In the genomic region with DNA sequence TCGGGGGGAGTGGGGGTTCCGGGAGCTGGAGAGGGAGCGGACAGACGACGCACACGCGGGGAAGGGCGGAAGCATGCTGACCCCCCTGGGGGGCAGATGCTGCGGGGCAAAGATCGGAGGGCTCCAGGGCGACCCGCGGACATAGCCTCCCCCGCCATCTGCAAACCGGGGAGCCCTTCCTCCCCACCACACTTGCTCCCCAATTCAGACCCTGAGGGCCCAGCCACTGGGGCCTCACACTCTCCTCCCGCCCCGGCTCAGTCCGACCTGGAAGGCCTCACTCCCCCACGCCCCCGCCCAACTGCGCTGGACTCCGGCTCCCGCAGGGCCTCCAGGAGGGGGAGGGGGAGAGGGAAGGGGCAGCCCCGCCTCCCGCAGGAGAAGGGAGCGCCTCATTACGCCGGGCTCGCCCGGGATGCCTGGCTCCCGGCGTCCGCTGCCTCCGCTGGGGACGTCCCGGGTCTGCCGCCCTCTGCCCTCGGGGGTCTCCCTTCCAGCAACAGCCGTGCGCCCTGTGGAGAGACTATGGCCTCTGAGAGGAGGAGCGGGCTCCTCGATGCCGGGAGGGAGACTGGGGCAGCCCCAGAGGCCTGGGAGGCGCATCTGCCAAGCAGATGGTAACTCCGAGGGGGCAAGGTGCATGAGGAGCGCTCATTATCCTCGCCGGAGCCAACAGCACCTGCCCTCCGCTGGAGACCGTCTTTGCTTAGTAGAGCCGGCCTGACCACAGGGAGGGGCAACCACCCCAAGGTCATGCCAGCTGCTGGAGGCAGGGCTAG, we compare ENCODE assay signal across 8 cellular contexts. TPM values are rescaled to one million over a fixed set of nuclear protein-coding genes. Genes with fewer than 3 reads are reported as not detected.
A peak's percentile ranks its signal among the peaks of the same experiment; 100 is the strongest.
DNase-seq lines count a peak whose midpoint lies in the region; ATAC-seq, FAIRE-seq and TF ChIP-seq lines count a peak whose summit lies in the region.

No MANE protein-coding gene starts in this region.

- H3K27ac ChIP-seq in HUES48 (ENCODE audit: low read depth, low read length) = peak overlapping the region; percentile 70
- H3K27ac ChIP-seq in esophagus (ENCODE audit: low read depth in 2 of 2, low read length in 1 of 2) = peak overlapping the region; percentile 57 to 80
- peak overlapping the region; percentile 96 to 100 for H3K27ac ChIP-seq in mucosa of rectum (ENCODE audit: low read depth in 2 of 2, low read length in 2 of 2)
- no peak overlapping the region for H3K27ac ChIP-seq in urinary bladder (ENCODE audit: low read depth)

- CTCF ChIA-PET in T-cell (lab: Charles Lee) = interaction anchor here in 1 of 2 donors (0.6 kb wide), 1 partner anchor 408 kb away, joined by 7 read pairs; no protein-coding TSS in a partner anchor

- peak overlapping the region; percentile 67 to 92 (median 79) for H3K4me3 Mint-ChIP-seq in T-cell

- 2% methylated on average over 30 to 51 of the region's 51 CpGs for WGBS in esophagus, 2 donors
- 2% methylated on average over 51 of the region's 51 CpGs for WGBS in urinary bladder

- no peak overlapping the region for H3K9ac ChIP-seq in HUES48 (ENCODE audit: low read depth, low read length)
- H3K9ac ChIP-seq in mucosa of rectum (ENCODE audit: low read depth in 1 of 2, low read length in 2 of 2) = peak overlapping the region; percentile 85 to 98

- in situ Hi-C loops in GM13977 (cut with MboI; ENCODE audit: low pct_unique_long_range_greater_than_20kb, low sequenced_read_pairs, unreplicated experiment) = no loop called here

- peak; percentile 87 for DNase-seq in Ammon's horn (ENCODE audit: low spot score)
- peak in 2 of 34 experiments; percentile 17 to 19 for DNase-seq in T-cell
- no peak for DNase-seq in GM13977 (ENCODE audit: low spot score)
- no peak for DNase-seq in GM19239 (ENCODE audit: insufficient read length, low spot score)

- FAIRE-seq in GM19239 (lab: Jason Lieb, UNC) = no peak

- peaks cover 34 to 42% of the 10 kb centered on the region in 2 donors for H3K27me3 Mint-ChIP-seq in T-cell

- H3K9me3 ChIP-seq in HUES48 (ENCODE audit: control insufficient read depth, insufficient read depth, low read length) = no peaks in the 10 kb centered on the region
- H3K9me3 ChIP-seq in esophagus (ENCODE audit: control insufficient read depth in 2 of 2, insufficient read depth in 1 of 2, low read depth in 1 of 2, low read length in 1 of 2) = no peaks in the 10 kb centered on the region
- no peaks in the 10 kb centered on the region for H3K9me3 ChIP-seq in mucosa of rectum (ENCODE audit: control insufficient read depth in 2 of 2, low read length in 2 of 2)

- H3K27ac Mint-ChIP-seq in T-cell = peak overlapping the region; percentile 55 to 66

- H3K36me3 Mint-ChIP-seq in T-cell = no peaks in the 10 kb centered on the region

- H3K4me3 ChIP-seq in HUES48 (ENCODE audit: low read depth, low read length) (peak overlapping the region; percentile 77), esophagus (ENCODE audit: low read depth in 1 of 2, low read length in 2 of 2) (peak overlapping the region; percentile 60 to 63), mucosa of rectum (ENCODE audit: low read length in 2 of 2) (peak overlapping the region; percentile 79 to 88), urinary bladder (ENCODE audit: low read depth, low read length) (peak overlapping the region; percentile 73)

- H3K36me3 ChIP-seq in HUES48 (ENCODE audit: control insufficient read depth, insufficient read depth, low read length) (no peaks in the 10 kb centered on the region), esophagus (ENCODE audit: control insufficient read depth in 2 of 2, insufficient read depth in 2 of 2, low read length in 1 of 2) (no peaks in the 10 kb centered on the region), mucosa of rectum (ENCODE audit: control insufficient read depth in 2 of 2, insufficient read depth in 2 of 2, low read length in 2 of 2) (no peaks in the 10 kb centered on the region), urinary bladder (ENCODE audit: insufficient read depth) (no peaks in the 10 kb centered on the region)

- H3K27me3 ChIP-seq in HUES48 (ENCODE audit: control insufficient read depth, insufficient read depth, low read length) (peaks cover 75% of the 10 kb centered on the region), esophagus (ENCODE audit: control insufficient read depth in 1 of 2, insufficient read depth in 2 of 2, low read length in 2 of 2) (peaks cover 0 to 13% of the 10 kb centered on the region in 2 donors), mucosa of rectum (ENCODE audit: control insufficient read depth in 2 of 2, insufficient read depth in 2 of 2, low read length in 2 of 2) (no peaks in the 10 kb centered on the region)

- POLR2A ChIA-PET in T-cell (lab: Charles Lee) = interaction anchor here in 1 of 2 donors (0.7 kb wide), 1 partner anchor 21 kb away, joined by 3 read pairs; no protein-coding TSS in a partner anchor

- H3K4me1 Mint-ChIP-seq in T-cell = peaks cover 15 to 22% (median 17%) of the 10 kb centered on the region in 3 donors

- H3K9me3 Mint-ChIP-seq in T-cell = no peaks in the 10 kb centered on the region

- H3K4me1 ChIP-seq in HUES48 (ENCODE audit: control insufficient read depth, insufficient read depth, low read length) = peaks cover 23% of the 10 kb centered on the region
- H3K4me1 ChIP-seq in esophagus (ENCODE audit: control insufficient read depth in 2 of 2, insufficient read depth in 2 of 2, low read length in 1 of 2) = peaks cover 4 to 15% of the 10 kb centered on the region in 2 donors
- H3K4me1 ChIP-seq in mucosa of rectum (ENCODE audit: control insufficient read depth in 2 of 2, insufficient read depth in 2 of 2, low read length in 2 of 2) = peaks cover 29 to 38% of the 10 kb centered on the region in 2 donors
- peaks cover 2% of the 10 kb centered on the region for H3K4me1 ChIP-seq in urinary bladder (ENCODE audit: insufficient read depth)

- ATAC-seq in T-cell (replicated peaks in 1 of 4) = peak; percentile 10 to 25 (median 16)

- no peak for TF ChIP-seq CTCF in GM13977 (IDR thresholded peaks at IDR 0.05; ENCODE audit: extremely low read depth, insufficient read depth, missing control alignments)

RNA-seq across cellular contexts. Expression of gene CAMK2N1, which starts 0.6 kb away (rescaled TPM):
- total RNA-seq in T-cell = 1 to 10 TPM; 2.5 to 7.9 (median 7.1) TPM
- 10 to 100 TPM; 11.2 to 44.7 TPM for polyA plus RNA-seq in esophagus
- total RNA-seq in urinary bladder = 17.1 TPM
- 22.0 TPM for polyA plus RNA-seq in urinary bladder

RNA-seq across cellular contexts. Expression of gene MUL1, which starts 21.3 kb away (rescaled TPM):
- total RNA-seq in T-cell = 10 to 100 TPM; 18.0 to 21.4 (median 20.8) TPM
- 10 to 100 TPM in 1 of 2 donors, 1 to 10 TPM in 1; 6.5 to 16.3 TPM for polyA plus RNA-seq in esophagus
- 13.9 TPM for total RNA-seq in urinary bladder
- polyA plus RNA-seq in urinary bladder = 36.5 TPM
